In the genomic region with DNA sequence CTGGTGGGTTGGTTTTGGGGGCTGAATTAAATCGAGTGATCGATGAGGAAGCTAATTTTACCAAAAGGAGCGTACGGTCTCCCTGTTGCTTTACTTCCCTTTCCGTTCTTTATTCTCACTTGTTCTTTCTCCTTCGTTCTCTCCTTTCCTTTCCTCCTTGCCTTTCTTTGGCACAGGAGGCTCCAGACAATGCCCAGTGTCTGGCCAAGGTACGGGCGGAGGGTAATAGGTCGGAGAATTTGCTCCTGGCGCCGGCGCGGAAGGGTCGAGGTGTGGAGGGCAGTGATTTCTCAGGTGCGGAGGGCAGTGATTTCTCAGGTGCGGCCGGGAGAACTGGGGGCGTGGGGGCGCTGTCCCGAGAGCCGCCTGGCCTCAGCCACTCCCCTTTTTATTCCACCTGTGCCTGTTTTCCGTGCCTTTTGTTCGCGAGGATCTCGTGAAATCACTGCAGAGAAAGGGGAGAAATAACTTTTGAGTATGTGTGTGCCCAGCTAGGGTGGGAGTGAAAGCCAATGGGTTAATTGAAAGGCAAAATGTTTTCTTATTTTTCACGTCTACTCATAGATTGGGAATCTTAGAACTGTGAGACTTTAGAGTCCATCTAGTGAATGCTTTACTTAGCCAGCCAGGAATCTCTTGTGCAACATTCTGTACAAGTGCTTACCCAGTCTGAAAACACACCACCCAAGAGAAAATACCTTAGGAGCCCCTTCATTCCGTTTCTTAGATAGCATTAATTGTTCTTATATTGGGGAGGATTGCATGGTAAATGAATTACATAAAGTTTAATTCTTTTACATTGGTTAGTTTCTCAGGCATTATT, we compare ENCODE assay signal across 8 cellular contexts. TPM values are rescaled to one million over a fixed set of nuclear protein-coding genes. Genes with fewer than 3 reads are reported as not detected.
A peak's percentile ranks its signal among the peaks of the same experiment; 100 is the strongest.
DNase-seq lines count a peak whose midpoint lies in the region; ATAC-seq and TF ChIP-seq lines count a peak whose summit lies in the region.

No MANE protein-coding gene starts in this region.

- H3K36me3 Mint-ChIP-seq in activated CD4-positive, alpha-beta T cell treated with anti-CD3 and anti-CD28 coated beads for 36 hours (ENCODE audit: low read depth): no peaks in the 10 kb centered on the region

- no peaks in the 10 kb centered on the region for H3K9me3 Mint-ChIP-seq in activated CD4-positive, alpha-beta T cell treated with anti-CD3 and anti-CD28 coated beads for 36 hours (ENCODE audit: low read depth)

- no peak for TF ChIP-seq POLR2A in spleen (IDR thresholded peaks at IDR 0.05)

- ATAC-seq in activated CD4-positive, alpha-beta T cell treated with anti-CD3 and anti-CD28 coated beads for 36 hours: no peak
- no peak for ATAC-seq in HG03521 (IDR thresholded peaks at IDR 0.05; ENCODE audit: unreplicated experiment)
- no peak for ATAC-seq in HG03432 (IDR thresholded peaks at IDR 0.05; ENCODE audit: unreplicated experiment)

- CTCF ChIA-PET in activated CD4-positive, alpha-beta T cell treated with anti-CD3 and anti-CD28 coated beads for 36 hours (lab: Charles Lee): interaction anchor here (2.4 kb wide), 1 partner anchor 145 kb away, joined by 13 read pairs; no protein-coding TSS in a partner anchor

- POLR2A ChIA-PET in activated CD4-positive, alpha-beta T cell treated with anti-CD3 and anti-CD28 coated beads for 36 hours (lab: Charles Lee): no interaction called here

- peaks cover 15% of the 10 kb centered on the region for H3K4me1 Mint-ChIP-seq in activated CD4-positive, alpha-beta T cell treated with anti-CD3 and anti-CD28 coated beads for 36 hours

- TF ChIP-seq CTCF in astrocyte of the spinal cord (IDR thresholded peaks at IDR 0.05; ENCODE audit: low read depth, low read length): peak; percentile 12
- no peak for TF ChIP-seq CTCF in spleen (IDR thresholded peaks at IDR 0.05 in 8 of 11, conservative IDR thresholded peaks at IDR 0.05 in 3 of 11)

- H3K4me3 Mint-ChIP-seq in activated CD4-positive, alpha-beta T cell treated with anti-CD3 and anti-CD28 coated beads for 36 hours: peak overlapping the region; percentile 83

- intact Hi-C loops in activated CD4-positive, alpha-beta T cell treated with anti-CD3 and anti-CD28 coated beads for 36 hours (cut with DNase I, micrococcal nuclease): loop anchor here (2.0 to 10.0 kb wide), 6 partner anchors 102 to 398 kb away; a partner anchor contains a TSS
- intact Hi-C loops in spleen (cut with DNase I; ENCODE audit: low total_unique reads): loop anchor here (5.0 kb wide), 1 partner anchor 398 kb away; no protein-coding TSS in a partner anchor

- in situ Hi-C loops in astrocyte of the spinal cord (cut with HindIII; ENCODE audit: low sequenced_read_pairs): no loop called here

- H3K4me3 ChIP-seq in astrocyte of the spinal cord (ENCODE audit: low read depth, low read length) (peak overlapping the region; percentile 88), spleen (peak overlapping the region; percentile 65 to 93 (median 71))

- no peaks in the 10 kb centered on the region for H3K9me3 ChIP-seq in spleen

- no peaks in the 10 kb centered on the region for H3K36me3 ChIP-seq in spleen

- H3K4me1 ChIP-seq in spleen: peaks cover 0 to 41% (median 30%) of the 10 kb centered on the region in 6 donors

- H3K27me3 Mint-ChIP-seq in activated CD4-positive, alpha-beta T cell treated with anti-CD3 and anti-CD28 coated beads for 36 hours: peaks cover 31% of the 10 kb centered on the region

- H3K27me3 ChIP-seq in spleen (replicated peaks in 1 of 7): peaks cover 0 to 73% (median 48%) of the 10 kb centered on the region in 7 donors

- H3K27ac ChIP-seq in spleen: peak overlapping the region in 2 of 8 donors; percentile 45 to 70

- peak overlapping the region; percentile 6 for H3K27ac Mint-ChIP-seq in activated CD4-positive, alpha-beta T cell treated with anti-CD3 and anti-CD28 coated beads for 36 hours

- DNase-seq in activated CD4-positive, alpha-beta T cell treated with anti-CD3 and anti-CD28 coated beads for 36 hours: peak; percentile 10
- DNase-seq in activated CD4-positive, alpha-beta T cell treated with anti-CD3 and anti-CD28 coated beads, Interleukin-2, amount 50 U/mL, for 48 hours: no peak
- DNase-seq in NCI-H146 (lab: John Stamatoyannopoulos, UW) (peak; percentile 74), astrocyte of the spinal cord (ENCODE audit: low read depth, low spot score) (peak; percentile 41), iris pigment epithelial cell (ENCODE audit: low read depth) (peak; percentile 85), spleen (no peak)

- 2 to 6% (median 3%) methylated on average over 27 of the region's 27 CpGs for WGBS in spleen, 5 donors

RNA-seq across cellular contexts. Expression of a gene that starts 1.3 kb away (rescaled TPM):
- total RNA-seq in activated CD4-positive, alpha-beta T cell treated with anti-CD3 and anti-CD28 coated beads for 36 hours: 1 to 10 TPM; 1.2 to 1.4 TPM
- 10 to 100 TPM in 1 of 7 donors, 1 to 10 TPM in 6; 4.7 to 10.0 (median 6.6) TPM for total RNA-seq in spleen
- 1 to 10 TPM; 1.5 to 2.2 (median 2.0) TPM for polyA plus RNA-seq in spleen

Comparison
In these comparisons a context has a peak if more than half of its experiments do, and no peak if none do; other contexts are left out.
1. DNase-seq: peak in activated CD4-positive, alpha-beta T cell treated with anti-CD3 and anti-CD28 coated beads for 36 hours (single experiment), NCI-H146 (single experiment), astrocyte of the spinal cord (single experiment) and iris pigment epithelial cell (single experiment); none in activated CD4-positive, alpha-beta T cell treated with anti-CD3 and anti-CD28 coated beads, Interleukin-2, amount 50 U/mL, for 48 hours (0 of 2) and spleen (single experiment).